In the genomic region with DNA sequence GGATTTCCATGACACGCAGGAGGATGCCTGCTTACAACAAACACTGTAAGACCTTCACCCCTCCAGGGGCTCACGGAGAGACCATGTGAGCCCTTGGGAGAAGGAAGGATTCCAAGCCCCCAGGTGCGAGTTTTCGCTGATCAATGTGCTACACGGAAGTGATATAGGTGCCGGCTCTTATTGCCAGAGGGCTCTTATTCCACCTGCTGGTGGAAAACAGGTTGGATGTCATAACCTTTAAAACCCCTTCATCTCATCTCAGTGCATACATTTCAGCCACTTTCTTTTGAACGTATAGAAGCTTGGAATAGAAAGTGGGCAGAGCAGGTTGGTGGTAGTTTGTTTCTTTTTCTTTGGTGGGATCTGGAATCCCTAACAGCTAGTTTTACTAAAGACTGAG, we compare ENCODE assay signal across 19 cellular contexts. TPM values are rescaled to one million over a fixed set of nuclear protein-coding genes. Genes with fewer than 3 reads are reported as not detected.
DNase-seq lines count a peak whose midpoint lies in the region; ATAC-seq and TF ChIP-seq lines count a peak whose summit lies in the region.
"Had no signal": no experiment of that assay in that cellular context is flagged by ENCODE, and none has a peak within 500 bp of the region (broad histone marks: within the 10 kb centered on the region; RNA-seq: fewer than 3 reads in every experiment).

No MANE protein-coding gene starts in this region.

- no peaks in the 10 kb centered on the region for H3K36me3 Mint-ChIP-seq in GM23338 (ENCODE audit: low read depth)
- H3K36me3 Mint-ChIP-seq: T-cell had no signal

- DNase-seq in BE2C (no peak), GM23338 (ENCODE audit: low spot score) (peak; percentile 45), SK-N-SH (no peak), left colon (no peak), UCSD-AML1 (lab: John Stamatoyannopoulos, UW; ENCODE audit: unreplicated experiment) (no peak), testis (no peak), posterior vena cava (ENCODE audit: low spot score) (no peak)
- DNase-seq: ACHN, AML-193, COR-L47, EL, H7, KBM-7, NCI-H1694, NCI-H2107, NCI-H345, NCI-H748 treated with DMSO at 0.1 percent for 48 hours, T-cell had no signal

- no peak overlapping the region for H3K27ac ChIP-seq in GM23338 (ENCODE audit: low read depth)
- no peak overlapping the region for H3K27ac ChIP-seq in SK-N-SH (ENCODE audit: low read depth in 2 of 2, low read length in 1 of 2)
- H3K27ac ChIP-seq in testis: no peak overlapping the region
- H3K27ac ChIP-seq: HL-60 had no signal

- 0 out of 2 replicates have a peak overlapping the region, but pooled peaks have one; percentile 21 for H2AFZ ChIP-seq in GM23338
- no peak overlapping the region for H2AFZ ChIP-seq in SK-N-SH (ENCODE audit: low read depth)

- CTCF ChIA-PET in SK-N-SH (lab: Yijun Ruan, JAX): interaction anchor here (0.5 to 2.7 kb wide), 16 partner anchors 18 to 365 kb away, joined by 3 to 21 read pairs (median 4); no protein-coding TSS in a partner anchor

- H3K9me3 Mint-ChIP-seq in GM23338: no peaks in the 10 kb centered on the region
- H3K9me3 Mint-ChIP-seq: T-cell had no signal

- peaks cover 8% of the 10 kb centered on the region for H3K4me1 ChIP-seq in BE2C
- peaks cover 42% of the 10 kb centered on the region for H3K4me1 ChIP-seq in GM23338 (ENCODE audit: insufficient read depth)
- peaks cover 3 to 22% of the 10 kb centered on the region in 2 experiments; a peak in 3 of 4 replicates for H3K4me1 ChIP-seq in SK-N-SH (ENCODE audit: control insufficient read depth in 1 of 2, insufficient read depth in 2 of 2, low read depth in 1 of 2, low read length in 1 of 2)
- H3K4me1 ChIP-seq in testis: no peaks in the 10 kb centered on the region

- WGBS in SK-N-SH (ENCODE audit: low lambda C conversion rate): 95% methylated on average over 7 of the region's 7 CpGs
- WGBS in testis, 2 donors: 81 to 83% methylated on average over 7 of the region's 7 CpGs

- H3K36me3 ChIP-seq in BE2C (no peaks in the 10 kb centered on the region), GM23338 (ENCODE audit: insufficient read depth) (no peaks in the 10 kb centered on the region), SK-N-SH (replicated peaks in 1 of 2; ENCODE audit: control insufficient read depth in 1 of 2, insufficient read depth in 2 of 2, low read length in 1 of 2) (peaks cover 7 to 25% of the 10 kb centered on the region in 2 experiments), testis (ENCODE audit: low read depth, missing control alignments) (no peaks in the 10 kb centered on the region)

- TF ChIP-seq CTCF in BE2C (IDR thresholded peaks at IDR 0.05; ENCODE audit: low read depth, low read length): peak; percentile 27; the same call in 1 of the 2 replicates
- peak; percentile 34 to 35 for TF ChIP-seq CTCF in GM23338 (conservative IDR thresholded peaks at IDR 0.05; ENCODE audit: low read depth in 2 of 2)
- no peak; the same call in 1 of the 2 replicates for TF ChIP-seq CTCF in SK-N-SH (IDR thresholded peaks at IDR 0.05)
- TF ChIP-seq CTCF in testis (IDR thresholded peaks at IDR 0.05): no peak

- H3K79me2 ChIP-seq in GM23338 (replicated peaks; ENCODE audit: insufficient read depth) (no peaks in the 10 kb centered on the region), SK-N-SH (ENCODE audit: insufficient read depth) (no peaks in the 10 kb centered on the region)

- no peak for TF ChIP-seq POLR2A in testis (IDR thresholded peaks at IDR 0.05)

- H3F3A ChIP-seq in GM23338 (replicated peaks; ENCODE audit: low read depth) (no peaks in the 10 kb centered on the region), SK-N-SH (replicated peaks; ENCODE audit: insufficient read depth) (peaks cover 44% of the 10 kb centered on the region)

- POLR2A ChIA-PET in SK-N-SH (lab: Yijun Ruan, JAX): no interaction called here

- no peak overlapping the region for H3K4me3 ChIP-seq in BE2C (ENCODE audit: low read depth, low read length)
- no peak overlapping the region for H3K4me3 ChIP-seq in GM23338
- H3K4me3 ChIP-seq in SK-N-SH (ENCODE audit: low read depth in 2 of 2, low read length in 1 of 2): no peak overlapping the region
- no peak overlapping the region for H3K4me3 ChIP-seq in testis

- H3K4me3 Mint-ChIP-seq in GM23338: no peak overlapping the region
- H3K4me3 Mint-ChIP-seq: T-cell had no signal

- H3K27me3 Mint-ChIP-seq in GM23338 (ENCODE audit: insufficient read depth, low read depth, poor library complexity): peaks cover 10% of the 10 kb centered on the region

- no peak for TF ChIP-seq EP300 in SK-N-SH (IDR thresholded peaks at IDR 0.05; ENCODE audit: borderline replicate concordance in 1 of 2, low read depth in 1 of 2, low read length in 1 of 2)

- H3K27ac Mint-ChIP-seq in GM23338: peak overlapping the region; percentile 38; the same call in 1 of the 2 replicates
- H3K27ac Mint-ChIP-seq: T-cell had no signal

- TF ChIP-seq RAD21 in SK-N-SH (IDR thresholded peaks at IDR 0.05; ENCODE audit: low read length): no peak

- H3K9me2 ChIP-seq in GM23338 (ENCODE audit: insufficient read depth): no peaks in the 10 kb centered on the region
- no peaks in the 10 kb centered on the region for H3K9me2 ChIP-seq in SK-N-SH

- intact Hi-C loops in left colon (cut with DNase I, micrococcal nuclease) (loop anchor here (5.0 to 10.0 kb wide), 2 partner anchors 276 to 278 kb away; no protein-coding TSS in a partner anchor), testis (cut with DNase I; ENCODE audit: low total_unique reads) (loop anchor here (10.0 kb wide), 1 partner anchor 278 kb away; no protein-coding TSS in a partner anchor), posterior vena cava (cut with DNase I) (loop anchor here in 1 of 2 donors (10.0 kb wide), 1 partner anchor 278 kb away; no protein-coding TSS in a partner anchor)

- H4K20me1 ChIP-seq in GM23338 (replicated peaks; ENCODE audit: insufficient read depth) (no peaks in the 10 kb centered on the region), SK-N-SH (ENCODE audit: insufficient read depth) (no peaks in the 10 kb centered on the region)

- ATAC-seq in GM23338 (peak; percentile 19; the same call in 2 of the 3 replicates), left colon (peak; percentile 25)
- ATAC-seq: T-cell had no signal

- no peaks in the 10 kb centered on the region for H3K9me3 ChIP-seq in BE2C
- H3K9me3 ChIP-seq in SK-N-SH: no peaks in the 10 kb centered on the region
- H3K9me3 ChIP-seq in testis: no peaks in the 10 kb centered on the region

- H3K4me2 ChIP-seq in GM23338 (no peak overlapping the region), SK-N-SH (no peak overlapping the region)

- H3K4me1 Mint-ChIP-seq in GM23338: peaks cover 33% of the 10 kb centered on the region
- H3K4me1 Mint-ChIP-seq: T-cell had no signal

- H3K9ac ChIP-seq in SK-N-SH: no peak overlapping the region

- H3K27me3 ChIP-seq in BE2C (no peaks in the 10 kb centered on the region), GM23338 (ENCODE audit: insufficient read depth) (no peaks in the 10 kb centered on the region), SK-N-SH (ENCODE audit: insufficient read depth) (no peaks in the 10 kb centered on the region), testis (no peaks in the 10 kb centered on the region)

TF ChIP-seq in GM23338, 12 proteins besides CTCF, POLR2A, EP300 and RAD21 (continues in another document):
- no peak for TF ChIP-seq NANOG (IDR thresholded peaks at IDR 0.05; ENCODE audit: borderline replicate concordance)
- no peak for TF ChIP-seq POLR2AphosphoS5 (IDR thresholded peaks at IDR 0.05; ENCODE audit: low read depth)

TF ChIP-seq in SK-N-SH, 30 proteins besides CTCF, POLR2A, EP300 and RAD21 (continues in another document):
- TF ChIP-seq FOXM1 (IDR thresholded peaks at IDR 0.05; ENCODE audit: low read depth) (no peak), YY1 (IDR thresholded peaks at IDR 0.05; ENCODE audit: low read depth) (no peak)

RNA-seq across cellular contexts. Expression of gene LAYN, which starts 25.8 kb away (rescaled TPM):
- 0.65 TPM for polyA plus RNA-seq in BE2C (2012; ENCODE audit: insufficient read depth, insufficient read length, low read depth)
- 4.3 and 6.8 TPM in 2 replicates for total RNA-seq in GM23338 (2014; rRNA removed; shearing (Covaris generic))
- polyA plus RNA-seq in GM23338 (2016; fragmentation: Nextera tagmentation; extraction: Ambion mirVana): 6.8 and 7.9 TPM in 2 replicates
- 366 and 437 TPM in 2 replicates for polyA plus RNA-seq in SK-N-SH (2012; rRNA removed)
- 389 and 422 TPM in 2 replicates for polyA plus RNA-seq in SK-N-SH (2012; cell fraction: cytosol; rRNA removed)
- 219 and 356 TPM in 2 replicates for polyA plus RNA-seq in SK-N-SH (2012; cell fraction: nucleus; rRNA removed)
- 1 to 10 TPM; 1.9 to 4.6 TPM for total RNA-seq in left colon
- 1 to 10 TPM; 7.0 to 9.5 TPM for total RNA-seq in testis
- 8.7 TPM for polyA plus RNA-seq in testis (ENCODE audit: insufficient read depth, low read depth, low replicate concordance)
- 10 to 100 TPM in 1 of 2 donors, 1 to 10 TPM in 1; 8.7 to 15.0 TPM for total RNA-seq in posterior vena cava

RNA-seq across cellular contexts. Expression of gene SIK2, which starts 35.9 kb away (rescaled TPM):
- polyA plus RNA-seq in BE2C (2012; ENCODE audit: insufficient read depth, insufficient read length, low read depth): 9.6 TPM
- 6.6 and 6.7 TPM in 2 replicates for total RNA-seq in GM23338 (2014; rRNA removed; shearing (Covaris generic))
- 2.3 and 2.6 TPM in 2 replicates for polyA plus RNA-seq in GM23338 (2016; fragmentation: Nextera tagmentation; extraction: Ambion mirVana)
- polyA plus RNA-seq in SK-N-SH (2012; rRNA removed): 8.9 and 9.7 TPM in 2 replicates
- 6.1 and 6.8 TPM in 2 replicates for polyA plus RNA-seq in SK-N-SH (2012; cell fraction: cytosol; rRNA removed)
- polyA plus RNA-seq in SK-N-SH (2012; cell fraction: nucleus; rRNA removed): 12.6 and 16.1 TPM in 2 replicates
- 10 to 100 TPM; 22.9 to 23.8 TPM for total RNA-seq in left colon
- 1 to 10 TPM; 7.6 to 8.9 TPM for total RNA-seq in testis
- 9.8 TPM for polyA plus RNA-seq in testis (ENCODE audit: insufficient read depth, low read depth, low replicate concordance)
- 10 to 100 TPM; 22.7 to 26.1 TPM for total RNA-seq in posterior vena cava

RNA-seq across cellular contexts. Expression of gene HOATZ, which starts 51.7 kb away (rescaled TPM):
- polyA plus RNA-seq in BE2C (2012; ENCODE audit: insufficient read depth, insufficient read length, low read depth): not detected
- not detected in 2 replicates for total RNA-seq in GM23338 (2014; rRNA removed; shearing (Covaris generic))
- polyA plus RNA-seq in GM23338 (2016; fragmentation: Nextera tagmentation; extraction: Ambion mirVana): not detected in 2 replicates
- 4.4 and 4.9 TPM in 2 replicates for polyA plus RNA-seq in SK-N-SH (2012; rRNA removed)
- 5.8 and 6.8 TPM in 2 replicates for polyA plus RNA-seq in SK-N-SH (2012; cell fraction: cytosol; rRNA removed)
- polyA plus RNA-seq in SK-N-SH (2012; cell fraction: nucleus; rRNA removed): 2.7 and 3.8 TPM in 2 replicates
- not detected for total RNA-seq in left colon
- 10 to 100 TPM; 10.8 to 23.7 TPM for total RNA-seq in testis
- 50.1 TPM for polyA plus RNA-seq in testis (ENCODE audit: insufficient read depth, low read depth, low replicate concordance)
- total RNA-seq in posterior vena cava: not detected
- total RNA-seq: H7, T-cell had no signal

RNA-seq across cellular contexts. Expression of gene BTG4, which starts 54.1 kb away (rescaled TPM):
- polyA plus RNA-seq in BE2C (2012; ENCODE audit: insufficient read depth, insufficient read length, low read depth): not detected
- total RNA-seq in GM23338 (2014; rRNA removed; shearing (Covaris generic)): 0.31 TPM in 1 of 2 replicates, not detected in the other
- polyA plus RNA-seq in GM23338 (2016; fragmentation: Nextera tagmentation; extraction: Ambion mirVana) (0.21 TPM in 1 of 2 replicates, not detected in the other), SK-N-SH (2012; rRNA removed) (0.26 and 0.34 TPM in 2 replicates), testis (ENCODE audit: insufficient read depth, low read depth, low replicate concordance) (36.8 TPM)
- polyA plus RNA-seq in SK-N-SH (2012; cell fraction: cytosol; rRNA removed): 0.18 and 0.26 TPM in 2 replicates
- polyA plus RNA-seq in SK-N-SH (2012; cell fraction: nucleus; rRNA removed): 0.34 and 0.45 TPM in 2 replicates
- total RNA-seq in left colon (not detected), testis (10 to 100 TPM in 1 of 2 donors, 1 to 10 TPM in 1; 8.7 to 26.6 TPM), posterior vena cava (not detected)
- total RNA-seq: H7, T-cell had no signal

Comparison
In these comparisons a context has a peak if more than half of its experiments do, and no peak if none do; other contexts are left out.
1. CTCF ChIP-seq: peak in BE2C (single experiment) and GM23338 (2 of 2); none in SK-N-SH (single experiment) and testis (0 of 3).
2. RNA of gene HOATZ, which starts 51.7 kb away (total RNA-seq): 10.8 to 23.7 TPM in testis; not detected in GM23338, not detected in left colon and not detected in posterior vena cava; every median in the first group is over 10 times any median in the second.